Comparison of ENCODE assay signal across 9 cellular contexts in genomic region chr1:192951961-192952460, GRCh38.
DNase-seq lines count a peak whose midpoint lies in the region; ATAC-seq, FAIRE-seq and TF ChIP-seq lines count a peak whose summit lies in the region.
"Had no signal": no experiment of that assay in that cellular context is flagged by ENCODE, and none has a peak within 500 bp of the region (broad histone marks: within the 10 kb centered on the region; RNA-seq: fewer than 3 reads in every experiment).

No MANE protein-coding gene starts in this region.

- H3K4me2 ChIP-seq in GM23248 (ENCODE audit: unreplicated experiment) (peak overlapping the region; percentile 29), MM.1S (ENCODE audit: low read depth, low read length) (peak overlapping the region; percentile 64)

- no peaks in the 10 kb centered on the region for H3K9me3 Mint-ChIP-seq in activated CD4-positive, alpha-beta T cell treated with anti-CD3 and anti-CD28 coated beads, Interleukin-2, amount 10 ng/mL, durations not matched to agents 24 days and 14 days

- H3K27me3 ChIP-seq in GM23248 (replicated peaks; ENCODE audit: insufficient read depth), result no peaks in the 10 kb centered on the region
- H3K27me3 ChIP-seq in MM.1S (replicated peaks; ENCODE audit: insufficient read depth, low read length), result no peaks in the 10 kb centered on the region
- no peaks in the 10 kb centered on the region for H3K27me3 ChIP-seq in foreskin keratinocyte

- intact Hi-C loops in activated CD4-positive, alpha-beta T cell treated with anti-CD3 and anti-CD28 coated beads, Interleukin-2, amount 10 ng/mL, durations not matched to agents 24 days and 14 days (cut with micrococcal nuclease), result loop anchor here (1.0 kb wide), 1 partner anchor 16 kb away; no protein-coding TSS in a partner anchor
- intact Hi-C loops in head of caudate nucleus (cut with DNase I), result no loop called here

- no peaks in the 10 kb centered on the region for H3K79me2 ChIP-seq in GM23248 (ENCODE audit: insufficient read depth)
- H3K79me2 ChIP-seq in MM.1S (ENCODE audit: low read length), result no peaks in the 10 kb centered on the region

- in situ Hi-C loops in GM23248 (cut with MboI), result no loop called here

- no peak for FAIRE-seq in D721Med (lab: Jason Lieb, UNC)

- no peaks in the 10 kb centered on the region for H3K27me3 Mint-ChIP-seq in activated CD4-positive, alpha-beta T cell treated with anti-CD3 and anti-CD28 coated beads, Interleukin-2, amount 10 ng/mL, durations not matched to agents 24 days and 14 days

- H3K9me2 ChIP-seq in GM23248 (ENCODE audit: insufficient read depth), result no peaks in the 10 kb centered on the region
- H3K9me2 ChIP-seq in MM.1S (replicated peaks; ENCODE audit: insufficient read depth, low read length), result no peaks in the 10 kb centered on the region

- TF ChIP-seq CTCF in MM.1S (IDR thresholded peaks at IDR 0.05; ENCODE audit: low read length) (no peak), foreskin keratinocyte (conservative IDR thresholded peaks at IDR 0.05) (peak; percentile 16), D721Med (IDR thresholded peaks at IDR 0.05; ENCODE audit: insufficient read depth, missing control alignments) (no peak)

- DNase-seq in GM23248, result peak; percentile 85
- peak; percentile 90 for DNase-seq in MM.1S
- DNase-seq in foreskin keratinocyte, result peak; percentile 81 to 91
- no peak for DNase-seq in HuH-7.5 (ENCODE audit: low spot score)
- no peak for DNase-seq in activated CD4-positive, alpha-beta T cell treated with anti-CD3 and anti-CD28 coated beads, Interleukin-2, amount 10 ng/mL, durations not matched to agents 24 days and 14 days
- DNase-seq in head of caudate nucleus, result no peak
- no peak for DNase-seq in D721Med (ENCODE audit: insufficient read length, low spot score)
- DNase-seq: left cardiac atrium had no signal

- H3K4me3 ChIP-seq in GM23248, result no peak overlapping the region
- H3K4me3 ChIP-seq in MM.1S (ENCODE audit: low read length), result peak overlapping the region; percentile 43

- H3K27ac ChIP-seq in GM23248 (0 out of 2 replicates have a peak overlapping the region, but pooled peaks have one; percentile 10), MM.1S (ENCODE audit: low read length) (peak overlapping the region; percentile 78), foreskin keratinocyte (no peak overlapping the region)

- H3K4me3 Mint-ChIP-seq in activated CD4-positive, alpha-beta T cell treated with anti-CD3 and anti-CD28 coated beads, Interleukin-2, amount 10 ng/mL, durations not matched to agents 24 days and 14 days, result no peak overlapping the region

- H3K36me3 ChIP-seq in GM23248 (ENCODE audit: low read depth) (no peaks in the 10 kb centered on the region), MM.1S (replicated peaks; ENCODE audit: insufficient read depth, low read length) (no peaks in the 10 kb centered on the region)

- H3K4me1 ChIP-seq in GM23248 (ENCODE audit: insufficient read depth) (peaks cover 11% of the 10 kb centered on the region), MM.1S (ENCODE audit: low read length) (peaks cover 22% of the 10 kb centered on the region), foreskin keratinocyte (peaks cover 10% of the 10 kb centered on the region)

- H3F3A ChIP-seq in GM23248 (ENCODE audit: insufficient read depth) (peaks cover 17% of the 10 kb centered on the region; the same call in 1 of the 2 replicates), MM.1S (ENCODE audit: insufficient read depth, low read length) (peaks cover 20% of the 10 kb centered on the region)

- ATAC-seq in GM18508 (IDR thresholded peaks at IDR 0.05; ENCODE audit: insufficient read depth, unreplicated experiment), result peak; percentile 96
- ATAC-seq in foreskin keratinocyte, result peak; percentile 98

- H3K9ac ChIP-seq in GM23248 (no peak overlapping the region), MM.1S (ENCODE audit: low read length) (peak overlapping the region; percentile 27; the same call in 1 of the 2 replicates)

- no peak overlapping the region for H3K27ac Mint-ChIP-seq in activated CD4-positive, alpha-beta T cell treated with anti-CD3 and anti-CD28 coated beads, Interleukin-2, amount 10 ng/mL, durations not matched to agents 24 days and 14 days

- H3K9me3 ChIP-seq in GM23248 (ENCODE audit: low read depth) (no peaks in the 10 kb centered on the region), MM.1S (replicated peaks; ENCODE audit: insufficient read depth, low read length) (no peaks in the 10 kb centered on the region)

- 1 to 3% methylated on average over 3 of the region's 3 CpGs for WGBS in GM23248 (ENCODE audit: low coverage in 1 of 2, low lambda C conversion rate in 2 of 2, missing lambda C conversion rate in 2 of 2), 2 experiments

- H4K20me1 ChIP-seq in GM23248 (ENCODE audit: insufficient read depth), result no peaks in the 10 kb centered on the region
- H4K20me1 ChIP-seq in MM.1S (ENCODE audit: insufficient read depth, low read length), result no peaks in the 10 kb centered on the region

- no peak overlapping the region for H2AFZ ChIP-seq in GM23248
- peak overlapping the region; percentile 35 for H2AFZ ChIP-seq in MM.1S (ENCODE audit: low read length)

- no peaks in the 10 kb centered on the region for H3K36me3 Mint-ChIP-seq in activated CD4-positive, alpha-beta T cell treated with anti-CD3 and anti-CD28 coated beads, Interleukin-2, amount 10 ng/mL, durations not matched to agents 24 days and 14 days (ENCODE audit: low read depth)

- peaks cover 2% of the 10 kb centered on the region for H3K4me1 Mint-ChIP-seq in activated CD4-positive, alpha-beta T cell treated with anti-CD3 and anti-CD28 coated beads, Interleukin-2, amount 10 ng/mL, durations not matched to agents 24 days and 14 days

Comparison
In these comparisons a context has a peak if more than half of its experiments do, and no peak if none do; other contexts are left out.
1. DNase-seq: peak in GM23248 (single experiment), MM.1S (single experiment) and foreskin keratinocyte (2 of 2); none in HuH-7.5 (single experiment), activated CD4-positive, alpha-beta T cell treated with anti-CD3 and anti-CD28 coated beads, Interleukin-2, amount 10 ng/mL, durations not matched to agents 24 days and 14 days (single experiment), head of caudate nucleus (0 of 42) and D721Med (single experiment).